ENCODE assay signal across 8 cellular contexts in genomic region chr9:89319015-89319905, GRCh38. TPM values are rescaled to one million over a fixed set of nuclear protein-coding genes. Genes with fewer than 3 reads are reported as not detected.
DNase-seq lines count a peak whose midpoint lies in the region; ATAC-seq and TF ChIP-seq lines count a peak whose summit lies in the region.

No MANE protein-coding gene starts in this region.

- BruUV-seq in PC-3 (replicated peaks; lab: Mats Ljungman, UMichigan) = TSS peak; percentile 41

- peak overlapping the region; percentile 97 for H3K27ac Mint-ChIP-seq in endodermal cell

- no peak overlapping the region for H2BK12ac ChIP-seq in neuronal stem cell (ENCODE audit: low read length)

- H2AK5ac ChIP-seq in neuronal stem cell (ENCODE audit: low read depth, low read length) = no peak overlapping the region

- H3K36me3 ChIP-seq in PC-3 (ENCODE audit: low read depth, low read length) (peaks cover 34% of the 10 kb centered on the region), endodermal cell (ENCODE audit: control insufficient read depth, insufficient read depth, low read length) (peaks cover 51% of the 10 kb centered on the region), neuronal stem cell (replicated peaks in 1 of 2; ENCODE audit: control insufficient read depth in 2 of 2, insufficient read depth in 2 of 2, low read length in 2 of 2) (peaks cover 15 to 79% of the 10 kb centered on the region in 2 donors)

- H2BK15ac ChIP-seq in neuronal stem cell (ENCODE audit: low read length) = no peak overlapping the region

- H3K9ac ChIP-seq in PC-3 (ENCODE audit: low read length) (peak overlapping the region; percentile 91), endodermal cell (ENCODE audit: extremely low read depth, low read length, poor library complexity, severe bottlenecking) (peak overlapping the region; percentile 91), neuronal stem cell (ENCODE audit: low read depth, low read length, poor library complexity) (peak overlapping the region; percentile 4)

- peaks cover 29% of the 10 kb centered on the region for H3K4me1 ChIP-seq in PC-3 (ENCODE audit: insufficient read depth, low read length)
- peaks cover 7% of the 10 kb centered on the region for H3K4me1 ChIP-seq in endodermal cell (ENCODE audit: control insufficient read depth, insufficient read depth, low read length)
- H3K4me1 ChIP-seq in neuronal stem cell (ENCODE audit: control insufficient read depth in 2 of 2, insufficient read depth in 1 of 2, low read depth in 1 of 2, low read length in 2 of 2) = peaks cover 5 to 20% of the 10 kb centered on the region in 2 donors

- no peaks in the 10 kb centered on the region for H3K9me2 ChIP-seq in PC-3 (replicated peaks; ENCODE audit: low read length)

- ATAC-seq in PC-3 (no peak; the same call in 1 of the 2 replicates), GM21619 (IDR thresholded peaks at IDR 0.05; ENCODE audit: unreplicated experiment) (no peak)

- WGBS in endodermal cell (ENCODE audit: insufficient coverage in 1 of 2, insufficient read length in 1 of 2), 2 experiments = 27 to 42% methylated on average over 4 to 13 of the region's 13 CpGs
- WGBS in neuronal stem cell (ENCODE audit: extremely low coverage in 2 of 2, insufficient read length in 2 of 2, insufficient replicate concordance in 1 of 2), 2 donors = no CpG with 5 or more reads among the region's 13 CpGs

- H3K4me2 ChIP-seq in PC-3 (ENCODE audit: low read length) (peak overlapping the region; percentile 90), neuronal stem cell (ENCODE audit: insufficient read depth, low read length, poor library complexity, severe bottlenecking) (peak overlapping the region; percentile 19)

- no peak overlapping the region for H3K14ac ChIP-seq in neuronal stem cell (ENCODE audit: low read length)

- H3K4me1 Mint-ChIP-seq in endodermal cell = peaks cover 29% of the 10 kb centered on the region

- no peak overlapping the region for H4K8ac ChIP-seq in neuronal stem cell (ENCODE audit: low read depth, low read length)

- POLR2A ChIA-PET in PC-3 (lab: Charles Lee; ENCODE audit: unreplicated experiment) (interaction anchor here (0.6 kb wide), 1 partner anchor 1222 kb away, joined by 3 read pairs; no protein-coding TSS in a partner anchor), GM10248 (lab: Yijun Ruan, JAX) (interaction anchor here (1.0 kb wide), 1 partner anchor 9 kb away, joined by 4 read pairs; no protein-coding TSS in a partner anchor)

- no peaks in the 10 kb centered on the region for H3K9me3 ChIP-seq in PC-3 (ENCODE audit: low read length)
- H3K9me3 ChIP-seq in endodermal cell (ENCODE audit: control insufficient read depth, low read length) = no peaks in the 10 kb centered on the region
- no peaks in the 10 kb centered on the region for H3K9me3 ChIP-seq in neuronal stem cell (replicated peaks in 1 of 2; ENCODE audit: control insufficient read depth in 2 of 2, insufficient read depth in 1 of 2, low read depth in 1 of 2, low read length in 2 of 2)

- peaks cover 43% of the 10 kb centered on the region for H3K36me3 Mint-ChIP-seq in endodermal cell (ENCODE audit: low read depth)

- no peak overlapping the region for H2BK5ac ChIP-seq in neuronal stem cell (ENCODE audit: low read length)

- intact Hi-C loops in PC-3 (cut with micrococcal nuclease) = loop anchor here (1.0 to 10.0 kb wide), 3 partner anchors 9 to 784 kb away; partner anchors contain the start of gene NXNL2

- H3F3A ChIP-seq in PC-3 (ENCODE audit: low read length, unreplicated experiment) = peaks cover 4% of the 10 kb centered on the region

- H3K4me3 Mint-ChIP-seq in endodermal cell = peak overlapping the region; percentile 76

- peak overlapping the region; percentile 96 for H3K27ac ChIP-seq in PC-3 (ENCODE audit: low read length)
- H3K27ac ChIP-seq in endodermal cell (ENCODE audit: low read depth, low read length) = peak overlapping the region; percentile 100
- H3K27ac ChIP-seq in neuronal stem cell (replicated peaks; ENCODE audit: low read length) = peak overlapping the region; percentile 99

- peaks cover 9% of the 10 kb centered on the region; the same call in 1 of the 2 replicates for H4K20me1 ChIP-seq in PC-3 (ENCODE audit: low read length)

- H2AFZ ChIP-seq in PC-3 (ENCODE audit: low read length) (peak overlapping the region; percentile 39), neuronal stem cell (ENCODE audit: low read length) (peak overlapping the region; percentile 93)

- H3K79me1 ChIP-seq in neuronal stem cell (ENCODE audit: low read depth, low read length) = peaks cover 3% of the 10 kb centered on the region

- no peaks in the 10 kb centered on the region for H3K27me3 Mint-ChIP-seq in endodermal cell (ENCODE audit: insufficient read depth)

- H4K91ac ChIP-seq in neuronal stem cell (ENCODE audit: low read depth, low read length, poor library complexity) = no peak overlapping the region

- H2BK120ac ChIP-seq in neuronal stem cell (ENCODE audit: low read depth, low read length) = no peak overlapping the region

- H3K4ac ChIP-seq in neuronal stem cell (ENCODE audit: low read length) = no peak overlapping the region

- no peaks in the 10 kb centered on the region for H3K9me3 Mint-ChIP-seq in endodermal cell

- no peak overlapping the region for H3K18ac ChIP-seq in neuronal stem cell (ENCODE audit: low read length)

- peaks cover 64% of the 10 kb centered on the region for H3K79me2 ChIP-seq in PC-3 (ENCODE audit: low read length)

- no peaks in the 10 kb centered on the region for H3K27me3 ChIP-seq in PC-3 (ENCODE audit: low read length)
- H3K27me3 ChIP-seq in endodermal cell (ENCODE audit: control insufficient read depth, insufficient read depth, low read length, poor library complexity, severe bottlenecking) = no peaks in the 10 kb centered on the region
- H3K27me3 ChIP-seq in neuronal stem cell (ENCODE audit: control insufficient read depth in 3 of 3, insufficient read depth in 3 of 3, low read depth in 1 of 3, low read length in 3 of 3) = no peaks in the 10 kb centered on the region

- DNase-seq in GM12864 (ENCODE audit: low read depth) = no peak
- DNase-seq in PC-3 = no peak
- DNase-seq in endodermal cell = no peak
- DNase-seq in neuronal stem cell (ENCODE audit: low spot score) = no peak
- no peak for DNase-seq in COLO668 (lab: John Stamatoyannopoulos, UW; ENCODE audit: unreplicated experiment)
- no peak for DNase-seq in COLO829 (ENCODE audit: low spot score)
- DNase-seq in GM10248 (ENCODE audit: extremely low spot score) = no peak

- no peak for TF ChIP-seq CTCF in GM12864 (IDR thresholded peaks at IDR 0.05; ENCODE audit: low read depth, low read length, missing control alignments)
- no peak for TF ChIP-seq CTCF in PC-3 (conservative IDR thresholded peaks at IDR 0.05; ENCODE audit: low read depth, low read length)
- TF ChIP-seq CTCF in endodermal cell (conservative IDR thresholded peaks at IDR 0.05) = peak; percentile 5
- TF ChIP-seq CTCF in GM10248 (IDR thresholded peaks at IDR 0.05; ENCODE audit: control extremely low read depth, extremely low read depth, low read depth, missing control alignments) = no peak

- CTCF ChIA-PET in PC-3 (lab: Charles Lee) (no interaction called here), GM10248 (lab: Yijun Ruan, JAX) (interaction anchor here (0.6 to 2.2 kb wide), 6 partner anchors 9 to 230 kb away, joined by 3 to 12 read pairs (median 4); no protein-coding TSS in a partner anchor)

- H3K4me3 ChIP-seq in GM12864 (ENCODE audit: low read depth, low read length) = peak overlapping the region; percentile 78
- H3K4me3 ChIP-seq in PC-3 (ENCODE audit: low read length) = peak overlapping the region; percentile 74
- peak overlapping the region; percentile 91 for H3K4me3 ChIP-seq in endodermal cell (ENCODE audit: low read length)
- peak overlapping the region; percentile 72 to 92 for H3K4me3 ChIP-seq in neuronal stem cell (ENCODE audit: low read length in 2 of 2)

- no peak overlapping the region for H3K23ac ChIP-seq in neuronal stem cell (ENCODE audit: low read depth, low read length, poor library complexity)

RNA-seq across cellular contexts. Expression of gene SECISBP2, which starts 1.0 kb away (rescaled TPM):
- total RNA-seq in PC-3 (2014; rRNA removed) (14.4 and 15.7 TPM in 2 replicates), endodermal cell (10 to 100 TPM; 55.7 to 56.0 TPM)
- 56.8 TPM for polyA plus RNA-seq in endodermal cell (2013, experiment 1 of 2)
- 48.8 TPM for polyA plus RNA-seq in endodermal cell (2013, experiment 2 of 2)
- polyA plus RNA-seq in neuronal stem cell (2013, experiment 1 of 2) = 75.3 TPM
- 79.8 TPM for polyA plus RNA-seq in neuronal stem cell (2013, experiment 2 of 2)

RNA-seq across cellular contexts. Expression of gene CKS2, which starts 8.3 kb away (rescaled TPM):
- total RNA-seq in PC-3 (2014; rRNA removed) (146 and 147 TPM in 2 replicates), endodermal cell (100 to 1,000 TPM; 163 to 209 TPM)
- polyA plus RNA-seq in endodermal cell (2013, experiment 1 of 2) = 377 TPM
- 393 TPM for polyA plus RNA-seq in endodermal cell (2013, experiment 2 of 2)
- polyA plus RNA-seq in neuronal stem cell (2013, experiment 1 of 2) = 325 TPM
- 323 TPM for polyA plus RNA-seq in neuronal stem cell (2013, experiment 2 of 2)

Comparison
In these comparisons a context has a peak if more than half of its experiments do, and no peak if none do; other contexts are left out.
1. H3K9ac ChIP-seq: peak in every context shown above with its lines; median percentile 91 in PC-3; 91 in endodermal cell; 4 in neuronal stem cell.